ENCODE assay signal across 8 cellular contexts in the genomic region with DNA sequence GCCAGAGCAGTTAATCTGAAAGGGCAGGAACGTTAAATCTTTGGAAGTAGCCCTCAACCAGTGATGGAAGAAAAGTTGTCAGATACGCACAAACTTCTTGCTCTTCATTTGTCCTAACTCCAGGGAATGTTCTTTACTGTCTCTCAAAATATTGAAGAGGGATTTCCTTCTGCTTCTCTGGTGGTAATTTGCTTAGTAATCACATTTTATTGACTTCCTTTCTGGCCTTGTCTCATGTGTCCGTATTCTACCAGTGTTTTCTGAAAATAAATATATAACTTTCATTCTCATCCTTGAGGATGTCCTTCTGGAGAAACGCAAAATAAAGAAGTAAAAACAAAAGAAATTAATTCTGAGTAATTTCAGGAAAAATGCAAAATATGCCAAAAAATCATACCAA.
"Had no signal": no experiment of that assay in that cellular context is flagged by ENCODE, and none has a peak within 500 bp of the region (broad histone marks: within the 10 kb centered on the region; RNA-seq: fewer than 3 reads in every experiment).

No MANE protein-coding gene starts in this region.

- DNase-seq: GOT3, H7, HFFc6, KG1 had no signal

- H3K4me3 ChIP-seq: HAP-1 had no signal

- H3K9me3 ChIP-seq: HAP-1 had no signal

- H3K36me3 Mint-ChIP-seq: IgD-negative memory B cell had no signal

- H3K36me3 ChIP-seq: HAP-1 had no signal

- H3K27ac Mint-ChIP-seq: HFFc6, IgD-negative memory B cell had no signal

- H3K4me1 Mint-ChIP-seq: IgD-negative memory B cell had no signal

- H3K27me3 Mint-ChIP-seq: IgD-negative memory B cell had no signal

- H3K27ac ChIP-seq: HL-60 had no signal

- H3K4me3 Mint-ChIP-seq: HFFc6, IgD-negative memory B cell had no signal

- ATAC-seq: HCT116 had no signal
